ENCODE assay signal across 8 cellular contexts in the genomic region with DNA sequence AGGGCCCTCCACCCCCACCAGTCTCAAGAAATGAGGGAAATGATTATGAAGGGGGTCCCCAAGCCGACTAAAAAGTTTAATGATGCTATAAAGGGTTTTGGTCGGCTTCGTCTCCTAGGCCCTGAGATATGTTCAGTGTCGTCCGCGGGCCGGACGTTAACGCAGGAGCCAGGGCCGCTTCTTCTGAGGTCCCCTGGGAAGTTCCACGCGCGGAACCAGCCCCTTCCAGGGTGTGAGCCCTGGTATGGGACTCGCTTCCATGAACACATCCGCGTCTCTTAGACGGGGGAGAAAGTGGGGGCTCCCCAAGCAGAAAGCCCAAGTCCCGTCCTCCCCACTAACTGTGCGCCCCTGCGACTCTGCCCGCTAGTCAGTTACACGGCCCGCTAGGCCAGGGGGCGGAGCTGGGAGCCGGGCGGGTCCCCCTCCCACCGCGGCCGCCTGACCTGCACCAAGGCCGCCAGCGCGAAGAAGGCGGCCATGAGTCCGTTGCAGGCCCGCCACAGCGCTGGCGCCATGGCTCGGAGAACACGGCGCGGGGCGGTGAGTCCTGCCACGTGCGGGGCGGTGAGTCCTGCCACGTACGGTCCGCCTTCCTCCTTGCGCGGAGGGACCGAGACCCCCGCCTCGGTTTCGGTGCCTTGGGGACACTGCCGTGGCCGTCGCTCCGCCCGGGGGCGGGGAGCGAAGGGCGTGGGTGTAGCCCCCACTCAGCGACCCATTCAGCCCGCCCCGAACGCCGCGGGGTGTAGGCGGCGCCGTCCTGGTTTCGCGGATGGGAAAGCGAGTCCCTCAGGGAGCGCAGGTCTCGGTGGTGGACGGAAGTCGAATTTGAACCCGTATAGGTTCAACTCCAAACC. TPM values are rescaled to one million over a fixed set of nuclear protein-coding genes. Genes with fewer than 3 reads are reported as not detected.
A peak's percentile ranks its signal among the peaks of the same experiment; 100 is the strongest.
DNase-seq lines count a peak whose midpoint lies in the region; ATAC-seq, FAIRE-seq and TF ChIP-seq lines count a peak whose summit lies in the region.

TMEM220 (minus strand) TSS at position 690 of the 860 bp plus-strand sequence; CDS start at position 518, 172 bp downstream.

- no peaks in the 10 kb centered on the region for H3K27me3 ChIP-seq in thoracic aorta (replicated peaks; ENCODE audit: insufficient read depth)

- TF ChIP-seq CTCF in neural crest cell (conservative IDR thresholded peaks at IDR 0.05) (peak; percentile 13), thoracic aorta (IDR thresholded peaks at IDR 0.05) (no peak)

- in situ Hi-C loops in G401 (cut with HindIII; ENCODE audit: low sequenced_read_pairs): no loop called here

- peaks cover 8% of the 10 kb centered on the region for H3K36me3 ChIP-seq in thoracic aorta

- peak within 1 kb of the TSS; percentile 88 for H3K4me3 Mint-ChIP-seq in activated naive CD4-positive, alpha-beta T cell treated with anti-CD3 and anti-CD28 coated beads, Interleukin-2, amount 10 ng/mL, durations not matched to agents 7 days and 5 days
- peak within 1 kb of the TSS; percentile 95 for H3K4me3 Mint-ChIP-seq in neural crest cell

- no peaks in the 10 kb centered on the region for H3K9me3 ChIP-seq in thoracic aorta

- H3K9me3 Mint-ChIP-seq in activated naive CD4-positive, alpha-beta T cell treated with anti-CD3 and anti-CD28 coated beads, Interleukin-2, amount 10 ng/mL, durations not matched to agents 7 days and 5 days: no peaks in the 10 kb centered on the region
- H3K9me3 Mint-ChIP-seq in neural crest cell: no peaks in the 10 kb centered on the region

- H3K27ac ChIP-seq in thoracic aorta: peak within 1 kb of the TSS; percentile 87 to 95

- CTCF ChIA-PET in activated naive CD4-positive, alpha-beta T cell treated with anti-CD3 and anti-CD28 coated beads, Interleukin-2, amount 10 ng/mL, durations not matched to agents 7 days and 5 days (lab: Charles Lee): no interaction called here

- peak within 1 kb of the TSS; percentile 96 for H3K4me3 ChIP-seq in thoracic aorta

- peaks cover 4 to 18% of the 10 kb centered on the region in 2 donors for H3K4me1 ChIP-seq in thoracic aorta (ENCODE audit: control insufficient read depth in 1 of 2, low read depth in 2 of 2)

- peaks cover 38% of the 10 kb centered on the region for H3K27me3 Mint-ChIP-seq in activated naive CD4-positive, alpha-beta T cell treated with anti-CD3 and anti-CD28 coated beads, Interleukin-2, amount 10 ng/mL, durations not matched to agents 7 days and 5 days
- H3K27me3 Mint-ChIP-seq in neural crest cell (ENCODE audit: low read depth): no peaks in the 10 kb centered on the region

- FAIRE-seq in frontal cortex (lab: Jason Lieb, UNC): no peak

- ATAC-seq in thoracic aorta (ENCODE audit: insufficient number of reproducible peaks, low FRiP score, low read depth): peak; percentile 69

- H3K27ac Mint-ChIP-seq in activated naive CD4-positive, alpha-beta T cell treated with anti-CD3 and anti-CD28 coated beads, Interleukin-2, amount 10 ng/mL, durations not matched to agents 7 days and 5 days: peak within 1 kb of the TSS; percentile 42
- peak within 1 kb of the TSS; percentile 93 for H3K27ac Mint-ChIP-seq in neural crest cell (ENCODE audit: unreplicated experiment)

- H3K36me3 Mint-ChIP-seq in activated naive CD4-positive, alpha-beta T cell treated with anti-CD3 and anti-CD28 coated beads, Interleukin-2, amount 10 ng/mL, durations not matched to agents 7 days and 5 days: no peaks in the 10 kb centered on the region
- no peaks in the 10 kb centered on the region for H3K36me3 Mint-ChIP-seq in neural crest cell (ENCODE audit: low read depth)

- H3K4me1 Mint-ChIP-seq in activated naive CD4-positive, alpha-beta T cell treated with anti-CD3 and anti-CD28 coated beads, Interleukin-2, amount 10 ng/mL, durations not matched to agents 7 days and 5 days: peaks cover 11% of the 10 kb centered on the region
- peaks cover 21% of the 10 kb centered on the region for H3K4me1 Mint-ChIP-seq in neural crest cell

- peak; percentile 37 for DNase-seq in G401 (ENCODE audit: low spot score)
- DNase-seq in GOT3 (lab: John Stamatoyannopoulos, UW): peak; percentile 32
- DNase-seq in NCI-H69 (lab: John Stamatoyannopoulos, UW): peak; percentile 58
- DNase-seq in activated naive CD4-positive, alpha-beta T cell treated with anti-CD3 and anti-CD28 coated beads, Interleukin-2, amount 10 ng/mL, durations not matched to agents 7 days and 5 days: peak; percentile 50
- DNase-seq in frontal cortex (ENCODE audit: low spot score in 2 of 2): peak; percentile 40 to 54
- DNase-seq in neural crest cell (ENCODE audit: low read depth, low spot score): peak; percentile 72
- DNase-seq in thoracic aorta (ENCODE audit: low spot score): peak; percentile 40
- no peak for DNase-seq in HK-2 (ENCODE audit: unreplicated experiment)

RNA-seq across cellular contexts. Expression of gene TMEM220, which starts in this region (rescaled TPM):
- total RNA-seq in G401 (2014; rRNA removed; shearing (Covaris generic)): 2.2 and 9.3 TPM in 2 replicates
- total RNA-seq in frontal cortex: 1.2 TPM
- 5.0 and 5.1 TPM in 2 replicates for total RNA-seq in neural crest cell
- 1 to 10 TPM; 7.0 to 7.5 TPM for total RNA-seq in thoracic aorta
